24 cellular contexts compared by ENCODE assay signal in the genomic region with DNA sequence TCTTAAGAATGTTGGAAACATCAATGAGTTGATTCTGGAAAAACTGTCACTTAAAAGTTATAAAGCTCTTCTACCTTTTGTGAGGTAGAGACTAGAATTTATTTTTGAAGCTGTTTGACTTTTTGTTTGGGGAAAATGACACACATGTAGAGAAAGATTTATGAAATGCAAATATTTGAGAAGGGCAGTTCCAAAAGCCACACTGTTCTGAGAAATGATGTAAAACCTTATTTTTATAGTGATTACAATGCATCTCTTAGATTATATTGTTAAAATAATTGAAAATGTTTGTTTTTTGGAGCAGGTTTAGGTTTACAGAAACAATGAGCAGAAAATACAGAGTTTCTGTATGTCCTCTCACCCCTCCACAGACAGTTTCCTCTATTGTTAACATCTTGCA.
DNase-seq lines count a peak whose midpoint lies in the region; ATAC-seq and TF ChIP-seq lines count a peak whose summit lies in the region.
"Had no signal": no experiment of that assay in that cellular context is flagged by ENCODE, and none has a peak within 500 bp of the region (broad histone marks: within the 10 kb centered on the region; RNA-seq: fewer than 3 reads in every experiment).

No MANE protein-coding gene starts in this region.

- intact Hi-C loops in mucosa of descending colon (cut with DNase I, micrococcal nuclease) = no loop called here
- intact Hi-C loops in ovary (cut with DNase I) = no loop called here

- no peak for TF ChIP-seq EP300 in ovary (IDR thresholded peaks at IDR 0.05)

- DNase-seq in DND-41 (no peak), mucosa of descending colon (no peak), NCI-H2171 treated with DMSO at 0.1 percent for 48 hours (lab: John Stamatoyannopoulos, UW) (no peak), SKM-1 treated with dmso at 0.1 percent for 144 hours (lab: John Stamatoyannopoulos, UW; ENCODE audit: unreplicated experiment) (no peak), ovary (no peak)
- DNase-seq in activated naive CD4-positive, alpha-beta T cell treated with anti-CD3 and anti-CD28 coated beads, Interleukin-2, amount 50 U/mL, for 72 hours (ENCODE audit: low spot score in 2 of 2) = no peak
- DNase-seq: C1 segment of cervical spinal cord; CD8-positive, alpha-beta memory T cell; DMS53; H7; Karpas-422; MG63; NCI-H1048; NCI-H1436; NCI-H1930; NCI-H345; NCI-H524 treated with DMSO at 0.1 percent for 48 hours; Peyer's patch; SW 1271 had no signal

- peak overlapping the region; percentile 19; the same call in 1 of the 2 replicates for H2AFZ ChIP-seq in DND-41 (ENCODE audit: low read depth, low read length)

- no peak overlapping the region for H3K27ac Mint-ChIP-seq in activated naive CD4-positive, alpha-beta T cell treated with anti-CD3 and anti-CD28 coated beads, Interleukin-2, amount 50 U/mL, for 72 hours
- H3K27ac Mint-ChIP-seq: CD8-positive, alpha-beta memory T cell had no signal

- H3K9ac ChIP-seq in DND-41 (ENCODE audit: low read depth, low read length) = no peak overlapping the region

- no peaks in the 10 kb centered on the region for H3K36me3 ChIP-seq in DND-41 (ENCODE audit: insufficient read depth, low read length)
- no peaks in the 10 kb centered on the region for H3K36me3 ChIP-seq in mucosa of descending colon (ENCODE audit: low read depth)
- no peaks in the 10 kb centered on the region for H3K36me3 ChIP-seq in ovary
- H3K36me3 ChIP-seq: MG63, Peyer's patch had no signal

- H3K27ac ChIP-seq in DND-41 (ENCODE audit: low read length) (no peak overlapping the region), ovary (no peak overlapping the region)
- H3K27ac ChIP-seq: A549, Peyer's patch had no signal

- no peak overlapping the region for H3K4me2 ChIP-seq in DND-41 (ENCODE audit: insufficient read depth, low read length)
- H3K4me2 ChIP-seq: A549 had no signal

- no peaks in the 10 kb centered on the region for H4K20me1 ChIP-seq in DND-41 (ENCODE audit: insufficient read depth, low read length)

- no peak for TF ChIP-seq POLR2A in ovary (IDR thresholded peaks at IDR 0.05)

- H3K27me3 ChIP-seq in DND-41 (ENCODE audit: insufficient read depth, low read length, poor library complexity) = no peaks in the 10 kb centered on the region
- H3K27me3 ChIP-seq in ovary = no peaks in the 10 kb centered on the region
- H3K27me3 ChIP-seq: MG63, Peyer's patch had no signal

- H3K36me3 Mint-ChIP-seq in activated naive CD4-positive, alpha-beta T cell treated with anti-CD3 and anti-CD28 coated beads, Interleukin-2, amount 50 U/mL, for 72 hours = no peaks in the 10 kb centered on the region
- H3K36me3 Mint-ChIP-seq: CD8-positive, alpha-beta memory T cell; IgD-negative memory B cell had no signal

- no peaks in the 10 kb centered on the region for H3K9me3 Mint-ChIP-seq in activated naive CD4-positive, alpha-beta T cell treated with anti-CD3 and anti-CD28 coated beads, Interleukin-2, amount 50 U/mL, for 72 hours
- H3K9me3 Mint-ChIP-seq: CD8-positive, alpha-beta memory T cell had no signal

- H3K4me3 ChIP-seq in DND-41 (ENCODE audit: low read depth in 1 of 2, low read length in 2 of 2) (no peak overlapping the region), mucosa of descending colon (no peak overlapping the region), ovary (no peak overlapping the region)
- H3K4me3 ChIP-seq: A549, MG63, Peyer's patch had no signal

- ATAC-seq in DND-41 (ENCODE audit: insufficient read depth, low read depth) (no peak), GM18868 (IDR thresholded peaks at IDR 0.05; ENCODE audit: unreplicated experiment) (peak; percentile 27), HG03103 (IDR thresholded peaks at IDR 0.05; ENCODE audit: low read depth, unreplicated experiment) (peak; percentile 10), mucosa of descending colon (peak; percentile 38)
- no peak for ATAC-seq in activated naive CD4-positive, alpha-beta T cell treated with anti-CD3 and anti-CD28 coated beads, Interleukin-2, amount 50 U/mL, for 72 hours
- ATAC-seq: A549, Right ventricle myocardium inferior had no signal

- H3K4me1 ChIP-seq in DND-41 (ENCODE audit: insufficient read depth, low read length) = peaks cover 9% of the 10 kb centered on the region
- H3K4me1 ChIP-seq in mucosa of descending colon (ENCODE audit: low read depth) = no peaks in the 10 kb centered on the region
- H3K4me1 ChIP-seq in ovary (ENCODE audit: insufficient read depth) = no peaks in the 10 kb centered on the region
- H3K4me1 ChIP-seq: A549, Peyer's patch had no signal

- no peaks in the 10 kb centered on the region for H3K79me2 ChIP-seq in DND-41 (ENCODE audit: insufficient read depth, low read length)

- no peak for TF ChIP-seq CTCF in DND-41 (IDR thresholded peaks at IDR 0.05; ENCODE audit: borderline replicate concordance, extremely low read depth, low read length, poor library complexity, severe bottlenecking)
- no peak for TF ChIP-seq CTCF in mucosa of descending colon (IDR thresholded peaks at IDR 0.05)
- no peak for TF ChIP-seq CTCF in ovary (IDR thresholded peaks at IDR 0.05)

- H3K9me3 ChIP-seq in DND-41 (ENCODE audit: insufficient read depth, low read length, severe bottlenecking) = no peaks in the 10 kb centered on the region
- H3K9me3 ChIP-seq in mucosa of descending colon = no peaks in the 10 kb centered on the region
- H3K9me3 ChIP-seq in ovary = no peaks in the 10 kb centered on the region
- H3K9me3 ChIP-seq: A549, MG63, Peyer's patch had no signal

Comparison
In these comparisons a context has a peak if more than half of its experiments do, and no peak if none do; other contexts are left out.
1. ATAC-seq: peak in GM18868 (single experiment), HG03103 (single experiment) and mucosa of descending colon (single experiment); none in DND-41 (single experiment) and activated naive CD4-positive, alpha-beta T cell treated with anti-CD3 and anti-CD28 coated beads, Interleukin-2, amount 50 U/mL, for 72 hours (0 of 2).